Comparison of ENCODE assay signal across 12 cellular contexts in the genomic region with DNA sequence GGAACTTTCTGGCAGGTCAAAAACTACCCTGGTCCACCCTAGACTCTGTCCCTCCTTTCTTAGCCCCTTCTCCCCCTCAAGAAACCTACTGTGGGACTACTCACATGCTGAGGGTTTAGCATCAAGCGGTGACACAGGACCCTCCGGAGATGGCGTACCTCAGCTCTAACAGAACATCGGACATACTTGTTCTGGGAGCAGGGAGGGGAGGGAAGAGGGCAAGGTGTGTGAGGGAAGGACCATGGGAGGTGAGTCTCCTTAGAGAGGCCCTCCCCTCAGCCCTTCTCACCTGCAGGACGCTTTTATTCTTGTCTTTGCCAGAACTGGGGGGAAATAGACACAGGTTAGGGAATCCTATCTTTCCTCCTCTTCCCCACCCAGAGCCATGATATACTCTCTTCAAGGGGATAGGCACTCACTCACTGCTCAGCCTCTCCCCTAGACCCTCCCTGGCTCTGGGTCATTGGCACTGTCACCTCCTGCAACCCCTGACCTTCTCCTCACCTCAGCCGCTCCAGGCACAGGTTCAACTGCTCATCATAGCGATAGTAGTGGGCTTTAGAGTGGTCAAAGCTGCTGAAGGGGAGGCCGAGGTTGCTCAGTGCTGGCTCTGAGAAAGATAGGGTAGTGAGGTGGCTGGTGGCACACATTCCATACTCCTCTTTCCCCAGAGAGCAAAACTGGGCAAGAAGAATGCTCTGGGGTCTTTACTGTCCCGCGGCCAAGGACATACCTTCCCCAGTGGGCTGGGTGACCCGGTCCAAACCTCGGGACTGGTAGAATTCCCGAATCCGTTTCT. TPM values are rescaled to one million over a fixed set of nuclear protein-coding genes. Genes with fewer than 3 reads are reported as not detected.
A peak's percentile ranks its signal among the peaks of the same experiment; 100 is the strongest.
DNase-seq lines count a peak whose midpoint lies in the region; ATAC-seq, FAIRE-seq and TF ChIP-seq lines count a peak whose summit lies in the region.
"Had no signal": no experiment of that assay in that cellular context is flagged by ENCODE, and none has a peak within 500 bp of the region (broad histone marks: within the 10 kb centered on the region; RNA-seq: fewer than 3 reads in every experiment).

No MANE protein-coding gene starts in this region.

- no peaks in the 10 kb centered on the region for H4K20me1 ChIP-seq in keratinocyte (ENCODE audit: control insufficient read depth, extremely low read depth, insufficient read depth, low read length)

- intact Hi-C loops in activated CD4-positive, alpha-beta T cell treated with anti-CD3 and anti-CD28 coated beads for 36 hours (cut with DNase I, micrococcal nuclease): loop anchor here (2.0 to 5.0 kb wide), 2 partner anchors 51 to 82 kb away; partner anchors contain the start of gene INO80B (in 1 of the 2)

- H3K4me1 ChIP-seq in keratinocyte (ENCODE audit: control insufficient read depth, extremely low read depth, insufficient read depth, low read length): peaks cover 33% of the 10 kb centered on the region

- H3K4me3 ChIP-seq in keratinocyte (ENCODE audit: control insufficient read depth in 2 of 3, extremely low read depth in 1 of 3, insufficient read depth in 2 of 3, low read depth in 1 of 3, low read length in 3 of 3): peak overlapping the region; percentile 40 to 86 (median 41)

- no peak for ATAC-seq in activated CD4-positive, alpha-beta T cell treated with anti-CD3 and anti-CD28 coated beads for 36 hours
- no peak for ATAC-seq in activated T-helper 17 cell treated with anti-CD3 and anti-CD28 coated beads, Interleukin-2, amount 50 U/mL, for 72 hours (replicated peaks)
- no peak for ATAC-seq in stimulated activated naive B cell treated with anti-CD40 and anti-IgM and Interleukin-4, amounts not matched to agents 10 μg/mL and 1 μg/mL and 100 μg/mL, for 72 hours (replicated peaks)

- peak overlapping the region; percentile 97 for H3K4me2 ChIP-seq in keratinocyte (ENCODE audit: control insufficient read depth, extremely low read depth, insufficient read depth, low read depth, low read length)

- H3K9ac ChIP-seq in keratinocyte (ENCODE audit: control insufficient read depth, extremely low read depth, insufficient read depth, low read length): no peak overlapping the region

- no peak for FAIRE-seq in keratinocyte (lab: Jason Lieb, UNC)

- CTCF ChIA-PET in activated CD4-positive, alpha-beta T cell treated with anti-CD3 and anti-CD28 coated beads for 36 hours (lab: Charles Lee): interaction anchor here (2.0 kb wide), 1 partner anchor 25 kb away, joined by 4 read pairs; no protein-coding TSS in a partner anchor

- no peak for DNase-seq in activated CD4-positive, alpha-beta T cell treated with anti-CD3 and anti-CD28 coated beads for 36 hours
- DNase-seq in activated CD4-positive, alpha-beta T cell treated with anti-CD3 and anti-CD28 coated beads for 1 hour: no peak
- DNase-seq in keratinocyte (ENCODE audit: low read depth, low spot score) (no peak), mucosa of gallbladder (ENCODE audit: low spot score) (no peak), SK-N-DZ (ENCODE audit: low spot score) (no peak)
- DNase-seq in stimulated activated naive B cell treated with anti-CD40 and anti-IgM and Interleukin-4, amounts not matched to agents 10 μg/mL and 1 μg/mL and 100 μg/mL, for 72 hours: no peak
- no peak for DNase-seq in activated CD8-positive, alpha-beta memory T cell treated with anti-CD3 and anti-CD28 coated beads, Interleukin-2, amount 50 U/mL, for 48 hours
- DNase-seq: activated CD4-positive, alpha-beta memory T cell treated with anti-CD3 and anti-CD28 coated beads for 36 hours; NCI-H2029 treated with DMSO at 0.1 percent for 48 hours had no signal

- peaks cover 15% of the 10 kb centered on the region for H3K27me3 ChIP-seq in keratinocyte (ENCODE audit: control insufficient read depth, extremely low read depth, insufficient read depth, low read length)
- H3K27me3 ChIP-seq: ascending aorta had no signal

- peaks cover 34% of the 10 kb centered on the region for H3K36me3 Mint-ChIP-seq in activated CD4-positive, alpha-beta T cell treated with anti-CD3 and anti-CD28 coated beads for 36 hours (ENCODE audit: low read depth)
- peaks cover 40% of the 10 kb centered on the region for H3K36me3 Mint-ChIP-seq in activated T-helper 17 cell treated with anti-CD3 and anti-CD28 coated beads, Interleukin-2, amount 50 U/mL, for 72 hours (ENCODE audit: low read depth)
- H3K36me3 Mint-ChIP-seq in stimulated activated naive B cell treated with anti-CD40 and anti-IgM and Interleukin-4, amounts not matched to agents 10 μg/mL and 1 μg/mL and 100 μg/mL, for 72 hours: peaks cover 38 to 39% of the 10 kb centered on the region in 2 donors

- H3K27ac Mint-ChIP-seq in activated CD4-positive, alpha-beta T cell treated with anti-CD3 and anti-CD28 coated beads for 36 hours: no peak overlapping the region
- no peak overlapping the region for H3K27ac Mint-ChIP-seq in activated T-helper 17 cell treated with anti-CD3 and anti-CD28 coated beads, Interleukin-2, amount 50 U/mL, for 72 hours
- H3K27ac Mint-ChIP-seq in stimulated activated naive B cell treated with anti-CD40 and anti-IgM and Interleukin-4, amounts not matched to agents 10 μg/mL and 1 μg/mL and 100 μg/mL, for 72 hours: no peak overlapping the region

- peaks cover 43% of the 10 kb centered on the region for H3K4me1 Mint-ChIP-seq in activated CD4-positive, alpha-beta T cell treated with anti-CD3 and anti-CD28 coated beads for 36 hours
- H3K4me1 Mint-ChIP-seq in activated T-helper 17 cell treated with anti-CD3 and anti-CD28 coated beads, Interleukin-2, amount 50 U/mL, for 72 hours: peaks cover 28% of the 10 kb centered on the region
- H3K4me1 Mint-ChIP-seq in stimulated activated naive B cell treated with anti-CD40 and anti-IgM and Interleukin-4, amounts not matched to agents 10 μg/mL and 1 μg/mL and 100 μg/mL, for 72 hours: peaks cover 49 to 76% of the 10 kb centered on the region in 2 donors

- dilution Hi-C loops in keratinocyte (cut with MboI; ENCODE audit: extremely low pct_ligation_motif_present, low sequenced_read_pairs): no loop called here

- TF ChIP-seq CTCF in keratinocyte (optimal IDR thresholded peaks at IDR 0.05 in 1 of 3, IDR thresholded peaks at IDR 0.05 in 1 of 3, conservative IDR thresholded peaks at IDR 0.05 in 1 of 3; ENCODE audit: extremely low read depth in 1 of 3, insufficient read depth in 2 of 3, low read length in 3 of 3): no peak

- no peaks in the 10 kb centered on the region for H3K9me3 ChIP-seq in keratinocyte (ENCODE audit: control insufficient read depth, low read depth, low read length)
- H3K9me3 ChIP-seq: ascending aorta had no signal

- POLR2A ChIA-PET in activated CD4-positive, alpha-beta T cell treated with anti-CD3 and anti-CD28 coated beads for 36 hours (lab: Charles Lee): interaction anchor here (1.0 kb wide), 1 partner anchor 25 kb away, joined by 5 read pairs; no protein-coding TSS in a partner anchor

- peaks cover 9 to 10% of the 10 kb centered on the region in 2 experiments for H3K36me3 ChIP-seq in keratinocyte (ENCODE audit: control insufficient read depth in 2 of 2, extremely low read depth in 1 of 2, insufficient read depth in 2 of 2, low read length in 2 of 2)

- peaks cover 16% of the 10 kb centered on the region for H3K79me2 ChIP-seq in keratinocyte (ENCODE audit: control insufficient read depth, insufficient read depth, low read length)

- no peak overlapping the region for H2AFZ ChIP-seq in keratinocyte (ENCODE audit: control insufficient read depth, low read length)

- H3K9me3 Mint-ChIP-seq in activated CD4-positive, alpha-beta T cell treated with anti-CD3 and anti-CD28 coated beads for 36 hours (ENCODE audit: low read depth): no peaks in the 10 kb centered on the region
- no peaks in the 10 kb centered on the region for H3K9me3 Mint-ChIP-seq in activated T-helper 17 cell treated with anti-CD3 and anti-CD28 coated beads, Interleukin-2, amount 50 U/mL, for 72 hours
- H3K9me3 Mint-ChIP-seq in stimulated activated naive B cell treated with anti-CD40 and anti-IgM and Interleukin-4, amounts not matched to agents 10 μg/mL and 1 μg/mL and 100 μg/mL, for 72 hours: no peaks in the 10 kb centered on the region
- H3K9me3 Mint-ChIP-seq: activated CD4-positive, alpha-beta memory T cell treated with anti-CD3 and anti-CD28 coated beads for 36 hours had no signal

- peak overlapping the region; percentile 13 for H3K4me3 Mint-ChIP-seq in activated CD4-positive, alpha-beta T cell treated with anti-CD3 and anti-CD28 coated beads for 36 hours
- peak overlapping the region; percentile 94 for H3K4me3 Mint-ChIP-seq in activated T-helper 17 cell treated with anti-CD3 and anti-CD28 coated beads, Interleukin-2, amount 50 U/mL, for 72 hours
- peak overlapping the region; percentile 71 to 98 for H3K4me3 Mint-ChIP-seq in stimulated activated naive B cell treated with anti-CD40 and anti-IgM and Interleukin-4, amounts not matched to agents 10 μg/mL and 1 μg/mL and 100 μg/mL, for 72 hours

- no peak overlapping the region for H3K27ac ChIP-seq in keratinocyte (ENCODE audit: control insufficient read depth, insufficient read depth, low read length)
- H3K27ac ChIP-seq: ascending aorta had no signal

- no peaks in the 10 kb centered on the region for H3K9me1 ChIP-seq in keratinocyte (ENCODE audit: control insufficient read depth, extremely low read depth, insufficient read depth, low read length)

- peaks cover 39% of the 10 kb centered on the region for H3K27me3 Mint-ChIP-seq in activated CD4-positive, alpha-beta T cell treated with anti-CD3 and anti-CD28 coated beads for 36 hours
- peaks cover 19% of the 10 kb centered on the region for H3K27me3 Mint-ChIP-seq in activated T-helper 17 cell treated with anti-CD3 and anti-CD28 coated beads, Interleukin-2, amount 50 U/mL, for 72 hours
- peaks cover 41 to 49% of the 10 kb centered on the region in 2 donors for H3K27me3 Mint-ChIP-seq in stimulated activated naive B cell treated with anti-CD40 and anti-IgM and Interleukin-4, amounts not matched to agents 10 μg/mL and 1 μg/mL and 100 μg/mL, for 72 hours

RNA-seq across cellular contexts. Expression of gene PCGF1, which starts 1.8 kb away (rescaled TPM):
- 10 to 100 TPM; 21.7 to 28.7 TPM for total RNA-seq in activated CD4-positive, alpha-beta T cell treated with anti-CD3 and anti-CD28 coated beads for 36 hours
- 10 to 100 TPM; 22.0 to 32.8 TPM for total RNA-seq in activated T-helper 17 cell treated with anti-CD3 and anti-CD28 coated beads, Interleukin-2, amount 50 U/mL, for 72 hours
- 29.1 to 42.2 TPM (median 33.6 TPM) in 3 replicates for polyA plus RNA-seq in keratinocyte
- polyA plus RNA-seq in keratinocyte (2011; ENCODE audit: low read depth): 11.9 TPM
- polyA plus RNA-seq in keratinocyte (2011; cell fraction: cytosol; rRNA removed): 33.7 and 37.3 TPM in 2 replicates
- 37.5 and 60.1 TPM in 2 replicates for polyA plus RNA-seq in keratinocyte (2011; cell fraction: nucleus; rRNA removed)
- 25.2 and 38.6 TPM in 2 replicates for polyA plus RNA-seq in keratinocyte (2012; ENCODE audit: low replicate concordance)
- polyA minus RNA-seq in keratinocyte: 31.6 to 65.7 TPM (median 37.2 TPM) in 3 replicates
- polyA minus RNA-seq in keratinocyte (2011; cell fraction: cytosol; rRNA and poly(A)+ RNA removed): 43.2 TPM
- 9.6 and 10.9 TPM in 2 replicates for polyA minus RNA-seq in keratinocyte (2011; cell fraction: nucleus; rRNA and poly(A)+ RNA removed)
- total RNA-seq in mucosa of gallbladder: 35.3 TPM
- 59.2 and 72.5 TPM in 2 replicates for polyA plus RNA-seq in SK-N-DZ (2014; cell fraction: cytosol; rRNA removed)
- polyA plus RNA-seq in SK-N-DZ (2014; cell fraction: nucleus; rRNA removed): 115 and 137 TPM in 2 replicates
- total RNA-seq: ascending aorta had no signal

RNA-seq across cellular contexts. Expression of gene LBX2, which starts 6.2 kb away (rescaled TPM):
- under 1 TPM in 1 of 2 experiments, not detected in 1; 0.28 TPM for total RNA-seq in activated CD4-positive, alpha-beta T cell treated with anti-CD3 and anti-CD28 coated beads for 36 hours
- total RNA-seq in activated T-helper 17 cell treated with anti-CD3 and anti-CD28 coated beads, Interleukin-2, amount 50 U/mL, for 72 hours: 1 to 10 TPM in 1 of 2 donors, under 1 TPM in 1; 0.39 to 1.3 TPM
- polyA plus RNA-seq in keratinocyte: 0.09 to 0.11 TPM (median 0.10 TPM) in 3 replicates
- polyA plus RNA-seq in keratinocyte (2011; ENCODE audit: low read depth): not detected
- 0.07 and 0.26 TPM in 2 replicates for polyA plus RNA-seq in keratinocyte (2011; cell fraction: cytosol; rRNA removed)
- 0.28 and 0.53 TPM in 2 replicates for polyA plus RNA-seq in keratinocyte (2011; cell fraction: nucleus; rRNA removed)
- polyA plus RNA-seq in keratinocyte (2012; ENCODE audit: low replicate concordance): 0.09 and 0.44 TPM in 2 replicates
- polyA minus RNA-seq in keratinocyte: 0.89 TPM in 1 of 3 replicates, not detected in the others
- polyA minus RNA-seq in keratinocyte (2011; cell fraction: cytosol; rRNA and poly(A)+ RNA removed): not detected
- polyA minus RNA-seq in keratinocyte (2011; cell fraction: nucleus; rRNA and poly(A)+ RNA removed): not detected in 2 replicates
- 3.3 TPM for total RNA-seq in mucosa of gallbladder
- polyA plus RNA-seq in SK-N-DZ (2014; cell fraction: cytosol; rRNA removed): 3.2 and 7.7 TPM in 2 replicates
- polyA plus RNA-seq in SK-N-DZ (2014; cell fraction: nucleus; rRNA removed): 1.9 and 11.6 TPM in 2 replicates
- total RNA-seq: temporal lobe had no signal

RNA-seq across cellular contexts. Expression of gene TLX2, which starts 8.6 kb away (rescaled TPM):
- under 1 TPM; 0.18 to 0.21 TPM for total RNA-seq in activated CD4-positive, alpha-beta T cell treated with anti-CD3 and anti-CD28 coated beads for 36 hours
- 1 to 10 TPM in 1 of 2 donors, under 1 TPM in 1; 0.39 to 1.4 TPM for total RNA-seq in activated T-helper 17 cell treated with anti-CD3 and anti-CD28 coated beads, Interleukin-2, amount 50 U/mL, for 72 hours
- not detected in 3 replicates for polyA plus RNA-seq in keratinocyte
- not detected for polyA plus RNA-seq in keratinocyte (2011; ENCODE audit: low read depth)
- not detected in 2 replicates for polyA plus RNA-seq in keratinocyte (2011; cell fraction: cytosol; rRNA removed)
- not detected in 2 replicates for polyA plus RNA-seq in keratinocyte (2011; cell fraction: nucleus; rRNA removed)
- 0.35 TPM in 1 of 2 replicates, not detected in the other for polyA plus RNA-seq in keratinocyte (2012; ENCODE audit: low replicate concordance)
- not detected in 3 replicates for polyA minus RNA-seq in keratinocyte
- not detected for polyA minus RNA-seq in keratinocyte (2011; cell fraction: cytosol; rRNA and poly(A)+ RNA removed)
- not detected in 2 replicates for polyA minus RNA-seq in keratinocyte (2011; cell fraction: nucleus; rRNA and poly(A)+ RNA removed)
- 0.12 TPM for total RNA-seq in mucosa of gallbladder
- polyA plus RNA-seq in SK-N-DZ (2014; cell fraction: cytosol; rRNA removed): 209 and 286 TPM in 2 replicates
- 679 and 702 TPM in 2 replicates for polyA plus RNA-seq in SK-N-DZ (2014; cell fraction: nucleus; rRNA removed)
- total RNA-seq: ascending aorta, temporal lobe had no signal

RNA-seq across cellular contexts. Expression of gene DQX1, which starts 20.4 kb away (rescaled TPM):
- total RNA-seq in activated CD4-positive, alpha-beta T cell treated with anti-CD3 and anti-CD28 coated beads for 36 hours: under 1 TPM; 0.40 to 0.41 TPM
- total RNA-seq in activated T-helper 17 cell treated with anti-CD3 and anti-CD28 coated beads, Interleukin-2, amount 50 U/mL, for 72 hours: under 1 TPM; 0.74 to 0.76 TPM
- polyA plus RNA-seq in keratinocyte: 5.7 to 10.2 TPM (median 5.9 TPM) in 3 replicates
- polyA plus RNA-seq in keratinocyte (2011; ENCODE audit: low read depth): 3.4 TPM
- polyA plus RNA-seq in keratinocyte (2011; cell fraction: cytosol; rRNA removed): 2.8 and 3.4 TPM in 2 replicates
- polyA plus RNA-seq in keratinocyte (2011; cell fraction: nucleus; rRNA removed): 28.6 and 31.7 TPM in 2 replicates
- 2.9 and 5.9 TPM in 2 replicates for polyA plus RNA-seq in keratinocyte (2012; ENCODE audit: low replicate concordance)
- 0.98 to 6.3 TPM (median 4.8 TPM) in 3 replicates for polyA minus RNA-seq in keratinocyte
- 2.9 TPM for polyA minus RNA-seq in keratinocyte (2011; cell fraction: cytosol; rRNA and poly(A)+ RNA removed)
- 3.2 and 5.7 TPM in 2 replicates for polyA minus RNA-seq in keratinocyte (2011; cell fraction: nucleus; rRNA and poly(A)+ RNA removed)
- total RNA-seq in mucosa of gallbladder: 0.43 TPM
- polyA plus RNA-seq in SK-N-DZ (2014; cell fraction: cytosol; rRNA removed): 0.22 and 0.33 TPM in 2 replicates
- polyA plus RNA-seq in SK-N-DZ (2014; cell fraction: nucleus; rRNA removed): 7.7 and 10.3 TPM in 2 replicates
- total RNA-seq: ascending aorta had no signal

RNA-seq across cellular contexts. Expression of gene TTC31, which starts 22.8 kb away (rescaled TPM):
- 10 to 100 TPM; 24.0 to 24.6 TPM for total RNA-seq in activated CD4-positive, alpha-beta T cell treated with anti-CD3 and anti-CD28 coated beads for 36 hours
- 10 to 100 TPM; 27.2 to 32.4 TPM for total RNA-seq in activated T-helper 17 cell treated with anti-CD3 and anti-CD28 coated beads, Interleukin-2, amount 50 U/mL, for 72 hours
- 16.8 to 18.2 TPM (median 17.7 TPM) in 3 replicates for polyA plus RNA-seq in keratinocyte
- polyA plus RNA-seq in keratinocyte (2011; ENCODE audit: low read depth): 4.4 TPM
- 11.3 TPM in 2 replicates for polyA plus RNA-seq in keratinocyte (2011; cell fraction: cytosol; rRNA removed)
- 47.0 and 54.2 TPM in 2 replicates for polyA plus RNA-seq in keratinocyte (2011; cell fraction: nucleus; rRNA removed)
- polyA plus RNA-seq in keratinocyte (2012; ENCODE audit: low replicate concordance): 9.2 and 14.7 TPM in 2 replicates
- polyA minus RNA-seq in keratinocyte: 14.8 to 18.3 TPM (median 15.2 TPM) in 3 replicates
- polyA minus RNA-seq in keratinocyte (2011; cell fraction: cytosol; rRNA and poly(A)+ RNA removed): 10.7 TPM
- polyA minus RNA-seq in keratinocyte (2011; cell fraction: nucleus; rRNA and poly(A)+ RNA removed): 11.4 and 15.8 TPM in 2 replicates
- total RNA-seq in mucosa of gallbladder: 41.0 TPM
- 39.8 and 54.7 TPM in 2 replicates for polyA plus RNA-seq in SK-N-DZ (2014; cell fraction: cytosol; rRNA removed)
- 114 and 168 TPM in 2 replicates for polyA plus RNA-seq in SK-N-DZ (2014; cell fraction: nucleus; rRNA removed)

Comparison
In these comparisons a context has a peak if more than half of its experiments do, and no peak if none do; other contexts are left out.
1. H3K4me3 Mint-ChIP-seq: peak in every context shown above with its lines; median percentile 94 in activated T-helper 17 cell treated with anti-CD3 and anti-CD28 coated beads, Interleukin-2, amount 50 U/mL, for 72 hours; 84 in stimulated activated naive B cell treated with anti-CD40 and anti-IgM and Interleukin-4, amounts not matched to agents 10 μg/mL and 1 μg/mL and 100 μg/mL, for 72 hours; 13 in activated CD4-positive, alpha-beta T cell treated with anti-CD3 and anti-CD28 coated beads for 36 hours.